In the genomic region with DNA sequence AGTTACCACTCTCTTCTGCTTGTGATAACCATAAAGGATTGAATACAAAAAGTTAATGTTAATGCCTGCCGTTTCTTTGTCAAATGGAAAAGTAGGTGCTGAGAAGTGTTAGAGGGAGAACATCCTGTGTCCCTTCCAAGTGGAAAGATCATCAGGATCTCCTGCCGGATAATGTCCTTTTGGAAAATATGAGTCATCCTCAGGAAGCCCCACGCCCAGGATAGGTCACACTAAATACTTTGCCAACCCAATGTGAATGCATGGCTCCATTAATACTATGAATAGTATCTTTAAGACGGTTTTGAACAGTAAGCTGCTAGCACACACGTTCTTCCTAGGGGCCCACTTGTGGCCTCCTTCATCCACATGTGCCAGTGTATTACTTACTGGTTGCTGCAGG, we compare ENCODE assay signal across 20 cellular contexts.
"Had no signal": no experiment of that assay in that cellular context is flagged by ENCODE, and none has a peak within 500 bp of the region (broad histone marks: within the 10 kb centered on the region; RNA-seq: fewer than 3 reads in every experiment).

No MANE protein-coding gene starts in this region.

- H3K36me3 ChIP-seq: left lung, pancreas, upper lobe of left lung had no signal

- H3K27me3 ChIP-seq: foreskin keratinocyte, left lung, pancreas, upper lobe of left lung had no signal

- FAIRE-seq: pancreas had no signal

- ATAC-seq: activated T-cell treated with anti-CD3 and anti-CD28 coated beads, Interleukin-2, amount 50 U/mL, for 4 hours; foreskin keratinocyte; left lung; pancreas; psoas muscle; T-helper 17 cell had no signal

- DNase-seq: activated CD4-positive, alpha-beta T cell treated with anti-CD3 and anti-CD28 coated beads for 4 hours; activated CD4-positive, alpha-beta T cell treated with anti-CD3 and anti-CD28 coated beads, Interleukin-2, amount 50 U/mL, for 48 hours; activated CD4-positive, CD25-positive, alpha-beta regulatory T cell; activated CD8-positive, alpha-beta memory T cell treated with anti-CD3 and anti-CD28 coated beads, Interleukin-2, amount 50 U/mL, for 48 hours; activated effector memory CD4-positive, alpha-beta T cell treated with Interleukin-2 at 50 U/mL for 16 hours; activated naive CD4-positive, alpha-beta T cell treated with anti-CD3 and anti-CD28 coated beads, Interleukin-2, amount 10 ng/mL, durations not matched to agents 7 days and 5 days; activated T-cell treated with anti-CD3 and anti-CD28 coated beads, Interleukin-2, amount 50 U/mL, for 4 hours; amygdala; foreskin keratinocyte; hippocampal formation; kidney glomerular epithelial cell; left lung; nephron progenitor cell; pancreas; psoas muscle; right cardiac atrium; stimulated activated CD4-positive, alpha-beta T cell treated with anti-CD3 and anti-CD28 coated beads, Interleukin-4, amount 100 ng/mL, for 24 hours; stimulated activated naive CD4-positive, alpha-beta T cell treated with Interleukin-2 at 50 U/mL for 16 hours; T-helper 17 cell; upper lobe of left lung had no signal

- H3K27me3 Mint-ChIP-seq: activated naive CD4-positive, alpha-beta T cell treated with anti-CD3 and anti-CD28 coated beads, Interleukin-2, amount 10 ng/mL, durations not matched to agents 7 days and 5 days had no signal

- H3K9me3 ChIP-seq: left lung, pancreas, psoas muscle, upper lobe of left lung had no signal

- H3K36me3 Mint-ChIP-seq: activated naive CD4-positive, alpha-beta T cell treated with anti-CD3 and anti-CD28 coated beads, Interleukin-2, amount 10 ng/mL, durations not matched to agents 7 days and 5 days had no signal

- H3K9me3 Mint-ChIP-seq: activated naive CD4-positive, alpha-beta T cell treated with anti-CD3 and anti-CD28 coated beads, Interleukin-2, amount 10 ng/mL, durations not matched to agents 7 days and 5 days; activated T-cell treated with anti-CD3 and anti-CD28 coated beads, Interleukin-2, amount 50 U/mL, for 4 hours; nephron progenitor cell had no signal

- H3K4me3 Mint-ChIP-seq: activated naive CD4-positive, alpha-beta T cell treated with anti-CD3 and anti-CD28 coated beads, Interleukin-2, amount 10 ng/mL, durations not matched to agents 7 days and 5 days; activated T-cell treated with anti-CD3 and anti-CD28 coated beads, Interleukin-2, amount 50 U/mL, for 4 hours; nephron progenitor cell; T-helper 17 cell had no signal

- H3K4me1 ChIP-seq: foreskin keratinocyte, left lung, pancreas, psoas muscle, upper lobe of left lung had no signal

- H3K27ac Mint-ChIP-seq: activated naive CD4-positive, alpha-beta T cell treated with anti-CD3 and anti-CD28 coated beads, Interleukin-2, amount 10 ng/mL, durations not matched to agents 7 days and 5 days; nephron progenitor cell; T-helper 17 cell had no signal

- H3K4me1 Mint-ChIP-seq: activated naive CD4-positive, alpha-beta T cell treated with anti-CD3 and anti-CD28 coated beads, Interleukin-2, amount 10 ng/mL, durations not matched to agents 7 days and 5 days; nephron progenitor cell; T-helper 17 cell had no signal

- H3K4me3 ChIP-seq: left lung, pancreas, psoas muscle, upper lobe of left lung had no signal

- H3K27ac ChIP-seq: foreskin keratinocyte, left lung, pancreas, psoas muscle, upper lobe of left lung had no signal
